ENCODE assay signal across 16 cellular contexts in genomic region chr14:45492876-45493275, GRCh38.
DNase-seq lines count a peak whose midpoint lies in the region; ATAC-seq and TF ChIP-seq lines count a peak whose summit lies in the region.
"Had no signal": no experiment of that assay in that cellular context is flagged by ENCODE, and none has a peak within 500 bp of the region (broad histone marks: within the 10 kb centered on the region; RNA-seq: fewer than 3 reads in every experiment).

No MANE protein-coding gene starts in this region.

- ATAC-seq in Right ventricle myocardium inferior = peak; percentile 44
- peak; percentile 12; the same call in 1 of the 3 replicates for ATAC-seq in RWPE2 (ENCODE audit: low read depth)
- ATAC-seq in heart right ventricle = peak in 6 of 8 donors; percentile 31 to 70 (median 50)
- peak; percentile 64 for ATAC-seq in left lobe of liver
- ATAC-seq in CD4-positive, alpha-beta T cell (ENCODE audit: poor library complexity) = no peak
- ATAC-seq: HCT116 had no signal

- POLR2A ChIA-PET in CD4-positive, alpha-beta T cell (lab: Charles Lee) = no interaction called here

- H3K27me3 Mint-ChIP-seq in CD4-positive, alpha-beta T cell = no peaks in the 10 kb centered on the region
- H3K27me3 Mint-ChIP-seq: B cell; CD4-positive, alpha-beta memory T cell had no signal

- CTCF ChIA-PET in CD4-positive, alpha-beta T cell (lab: Charles Lee) = no interaction called here

- H3K4me1 ChIP-seq in RWPE2 (ENCODE audit: insufficient read depth, poor library complexity, severe bottlenecking) (no peaks in the 10 kb centered on the region), heart right ventricle (no peaks in the 10 kb centered on the region), thyroid gland (no peaks in the 10 kb centered on the region)

- 37 to 39% methylated on average over 4 of the region's 4 CpGs for WGBS in heart right ventricle, 2 donors
- 49 to 55% methylated on average over 2 to 4 of the region's 4 CpGs for WGBS in thyroid gland, 2 donors

- H3K27ac Mint-ChIP-seq in CD4-positive, alpha-beta T cell = no peak overlapping the region
- H3K27ac Mint-ChIP-seq: B cell; CD4-positive, alpha-beta memory T cell had no signal

- H3K4me3 Mint-ChIP-seq in CD4-positive, alpha-beta T cell = no peak overlapping the region
- H3K4me3 Mint-ChIP-seq: B cell; CD4-positive, alpha-beta memory T cell had no signal

- no peak overlapping the region for H3K4me3 ChIP-seq in RWPE2 (ENCODE audit: severe bottlenecking)
- no peak overlapping the region for H3K4me3 ChIP-seq in heart right ventricle
- no peak overlapping the region for H3K4me3 ChIP-seq in thyroid gland (replicated peaks in 1 of 3)
- H3K4me3 ChIP-seq: GM23248 had no signal

- no peaks in the 10 kb centered on the region for H3K4me1 Mint-ChIP-seq in CD4-positive, alpha-beta T cell (ENCODE audit: low read depth)
- H3K4me1 Mint-ChIP-seq: B cell; CD4-positive, alpha-beta memory T cell had no signal

- H3K36me3 ChIP-seq in RWPE2 (ENCODE audit: low read depth) (no peaks in the 10 kb centered on the region), heart right ventricle (no peaks in the 10 kb centered on the region), thyroid gland (no peaks in the 10 kb centered on the region)

- TF ChIP-seq CTCF in RWPE2 (IDR thresholded peaks at IDR 0.05; ENCODE audit: poor library complexity, severe bottlenecking) (no peak), heart right ventricle (IDR thresholded peaks at IDR 0.05) (no peak), thyroid gland (IDR thresholded peaks at IDR 0.05) (no peak)
- TF ChIP-seq CTCF in CD4-positive, alpha-beta T cell (IDR thresholded peaks at IDR 0.05) = no peak

- no peak overlapping the region for H3K27ac ChIP-seq in RWPE2 (ENCODE audit: poor library complexity, severe bottlenecking)
- H3K27ac ChIP-seq in heart right ventricle = no peak overlapping the region
- no peak overlapping the region for H3K27ac ChIP-seq in CD4-positive, alpha-beta T cell (ENCODE audit: low read depth, low read length)
- H3K27ac ChIP-seq in thyroid gland = no peak overlapping the region
- H3K27ac ChIP-seq: GM23248 had no signal

- intact Hi-C loops in Right ventricle myocardium inferior (cut with DNase I) = no loop called here
- intact Hi-C loops in cardiac septum (cut with DNase I) = no loop called here
- intact Hi-C loops in heart right ventricle (cut with DNase I) = no loop called here
- intact Hi-C loops in CD4-positive, alpha-beta T cell (cut with DNase I, micrococcal nuclease) = no loop called here
- intact Hi-C loops in thyroid gland (cut with DNase I) = no loop called here

- H3K36me3 Mint-ChIP-seq in CD4-positive, alpha-beta T cell (ENCODE audit: low read depth) = no peaks in the 10 kb centered on the region

- H3K27me3 ChIP-seq in RWPE2 (ENCODE audit: insufficient read depth, poor library complexity, severe bottlenecking) (no peaks in the 10 kb centered on the region), heart right ventricle (no peaks in the 10 kb centered on the region), thyroid gland (no peaks in the 10 kb centered on the region)
- no peaks in the 10 kb centered on the region for H3K27me3 ChIP-seq in CD4-positive, alpha-beta T cell (ENCODE audit: control insufficient read depth, insufficient read depth, low read length)

- DNase-seq in Right ventricle myocardium inferior (ENCODE audit: missing footprints) (no peak), cardiac septum (ENCODE audit: low spot score) (no peak), RWPE2 (ENCODE audit: low spot score) (no peak), heart right ventricle (no peak), left lobe of liver (ENCODE audit: low spot score) (peak; percentile 64), NCI-H2081 (lab: John Stamatoyannopoulos, UW) (no peak), thyroid gland (no peak)
- no peak for DNase-seq in CD4-positive, alpha-beta T cell
- DNase-seq: ACHN; C1 segment of cervical spinal cord; CD4-positive, alpha-beta memory T cell; DMS79 treated with DMSO at 0.1 percent for 48 hours; EL; GM23248 had no signal

- no peak for TF ChIP-seq POLR2A in thyroid gland (IDR thresholded peaks at IDR 0.05)

- H3K9me3 ChIP-seq in RWPE2 (ENCODE audit: severe bottlenecking) (no peaks in the 10 kb centered on the region), heart right ventricle (peaks cover 0 to 13% (median 0%) of the 10 kb centered on the region in 11 donors), thyroid gland (no peaks in the 10 kb centered on the region)
- H3K9me3 ChIP-seq in CD4-positive, alpha-beta T cell (ENCODE audit: control insufficient read depth, low read length) = no peaks in the 10 kb centered on the region

- peaks cover 14% of the 10 kb centered on the region for H3K9me3 Mint-ChIP-seq in CD4-positive, alpha-beta T cell
